ENCODE assay signal across 6 cellular contexts in the genomic region with DNA sequence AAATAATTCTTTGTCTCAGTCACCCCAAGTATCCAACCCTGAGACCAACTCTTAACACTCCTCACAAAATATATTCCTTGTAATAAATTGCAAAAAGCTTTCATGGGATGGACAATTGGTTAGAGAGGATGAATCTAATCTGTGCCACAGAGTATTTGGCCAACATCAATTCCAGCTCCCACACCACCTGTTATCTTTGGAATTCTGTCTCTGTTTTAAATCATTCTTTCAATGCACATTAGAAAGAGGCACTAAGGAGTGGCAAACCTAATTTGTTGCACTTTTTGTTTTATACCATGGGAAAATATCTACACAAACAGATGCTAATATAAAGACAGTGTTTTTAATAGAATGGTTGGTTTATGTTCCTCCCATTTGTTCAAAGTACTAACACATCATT.
"Had no signal": no experiment of that assay in that cellular context is flagged by ENCODE, and none has a peak within 500 bp of the region (broad histone marks: within the 10 kb centered on the region; RNA-seq: fewer than 3 reads in every experiment).

No MANE protein-coding gene starts in this region.

- H3K27ac ChIP-seq: HL-60 had no signal

- H3K4me2 ChIP-seq: GM23338 had no signal

- H3K27ac Mint-ChIP-seq: GM23338, H9, IgD-negative memory B cell had no signal

- H3K9me3 Mint-ChIP-seq: GM23338, IgD-negative memory B cell had no signal

- H3K27me3 Mint-ChIP-seq: IgD-negative memory B cell had no signal

- H2AFZ ChIP-seq: GM23338 had no signal

- H3K4me3 ChIP-seq: GM23338 had no signal

- H3K4me3 Mint-ChIP-seq: GM23338, H9, IgD-negative memory B cell had no signal

- DNase-seq: H9, HCEC 1CT had no signal

- ATAC-seq: GM23338, HepG2 had no signal

- H3K4me1 Mint-ChIP-seq: GM23338, H9 had no signal
